ENCODE assay signal across 7 cellular contexts in the genomic region with DNA sequence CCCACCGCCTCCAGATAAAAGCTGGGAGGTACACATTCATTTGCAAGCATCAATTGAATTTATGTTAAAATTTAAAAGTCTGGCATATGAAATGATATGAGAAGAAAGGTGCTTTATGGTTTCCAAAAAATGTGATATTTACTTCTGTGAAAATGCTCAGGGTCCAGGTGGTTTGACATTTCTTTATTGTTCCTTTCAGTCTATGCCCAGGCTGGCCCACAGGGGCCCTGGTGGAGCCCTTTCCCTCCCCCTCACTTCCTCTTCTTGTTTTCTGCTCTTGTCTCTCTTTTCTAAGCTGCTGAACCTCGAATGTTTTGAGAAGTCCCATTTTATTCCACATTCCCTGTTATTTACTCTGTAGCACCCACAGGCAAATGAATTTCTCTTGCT.
DNase-seq lines count a peak whose midpoint lies in the region; ATAC-seq and TF ChIP-seq lines count a peak whose summit lies in the region.

No MANE protein-coding gene starts in this region.

- H3K27me3 Mint-ChIP-seq in activated CD4-positive, alpha-beta memory T cell treated with anti-CD3 and anti-CD28 coated beads for 36 hours, result no peaks in the 10 kb centered on the region
- H3K27me3 Mint-ChIP-seq in nephron progenitor cell (ENCODE audit: low read depth, poor library complexity), result peaks cover 6% of the 10 kb centered on the region

- H3K4me1 Mint-ChIP-seq in activated CD4-positive, alpha-beta memory T cell treated with anti-CD3 and anti-CD28 coated beads for 36 hours (ENCODE audit: low read depth), result peaks cover 55% of the 10 kb centered on the region
- peaks cover 18% of the 10 kb centered on the region for H3K4me1 Mint-ChIP-seq in nephron progenitor cell

- H3K27me3 ChIP-seq in upper lobe of right lung, result no peaks in the 10 kb centered on the region

- H3K36me3 ChIP-seq in upper lobe of right lung, result no peaks in the 10 kb centered on the region

- CTCF ChIA-PET in activated CD4-positive, alpha-beta memory T cell treated with anti-CD3 and anti-CD28 coated beads for 36 hours (lab: Charles Lee), result interaction anchor here (0.6 to 2.8 kb wide), 5 partner anchors 9 to 321 kb away, joined by 3 to 8 read pairs (median 3); a partner anchor contains a TSS

- no peaks in the 10 kb centered on the region for H3K36me3 Mint-ChIP-seq in activated CD4-positive, alpha-beta memory T cell treated with anti-CD3 and anti-CD28 coated beads for 36 hours
- H3K36me3 Mint-ChIP-seq in nephron progenitor cell (ENCODE audit: low read depth), result no peaks in the 10 kb centered on the region

- peak; percentile 49 for ATAC-seq in GM19372 (IDR thresholded peaks at IDR 0.05; ENCODE audit: low read depth, unreplicated experiment)
- ATAC-seq in HG03139 (IDR thresholded peaks at IDR 0.05; ENCODE audit: unreplicated experiment), result peak; percentile 45
- ATAC-seq in upper lobe of right lung, result no peak

- no peaks in the 10 kb centered on the region for H3K9me3 Mint-ChIP-seq in activated CD4-positive, alpha-beta memory T cell treated with anti-CD3 and anti-CD28 coated beads for 36 hours
- H3K9me3 Mint-ChIP-seq in nephron progenitor cell, result no peaks in the 10 kb centered on the region

- H3K4me3 ChIP-seq in upper lobe of right lung, result no peak overlapping the region

- no peak overlapping the region for H3K27ac ChIP-seq in upper lobe of right lung

- H3K27ac Mint-ChIP-seq in activated CD4-positive, alpha-beta memory T cell treated with anti-CD3 and anti-CD28 coated beads for 36 hours, result peak overlapping the region; percentile 90
- H3K27ac Mint-ChIP-seq in nephron progenitor cell, result peak overlapping the region; percentile 13

- DNase-seq in activated CD4-positive, alpha-beta memory T cell treated with anti-CD3 and anti-CD28 coated beads for 36 hours, result peak; percentile 56
- DNase-seq in nephron progenitor cell, result no peak
- no peak for DNase-seq in CD1c-positive myeloid dendritic cell (ENCODE audit: extremely low spot score)
- DNase-seq in upper lobe of right lung, result no peak
- DNase-seq in medulla oblongata (ENCODE audit: extremely low spot score), result no peak

- H3K4me1 ChIP-seq in upper lobe of right lung, result no peaks in the 10 kb centered on the region

- TF ChIP-seq CTCF in nephron progenitor cell (IDR thresholded peaks at IDR 0.05) (no peak), upper lobe of right lung (IDR thresholded peaks at IDR 0.05) (no peak)

- intact Hi-C loops in activated CD4-positive, alpha-beta memory T cell treated with anti-CD3 and anti-CD28 coated beads for 36 hours (cut with micrococcal nuclease), result loop anchor here (1.0 to 10.0 kb wide), 8 partner anchors 24 to 314 kb away; a partner anchor contains a TSS
- intact Hi-C loops in upper lobe of right lung (cut with DNase I), result no loop called here

- H3K4me3 Mint-ChIP-seq in activated CD4-positive, alpha-beta memory T cell treated with anti-CD3 and anti-CD28 coated beads for 36 hours, result peak overlapping the region; percentile 67
- H3K4me3 Mint-ChIP-seq in nephron progenitor cell, result peak overlapping the region; percentile 5

- POLR2A ChIA-PET in activated CD4-positive, alpha-beta memory T cell treated with anti-CD3 and anti-CD28 coated beads for 36 hours (lab: Charles Lee), result interaction anchor here (0.6 to 1.6 kb wide), 6 partner anchors 12 to 549 kb away, joined by 3 to 4 read pairs (median 3); a partner anchor contains a TSS

- H3K9me3 ChIP-seq in upper lobe of right lung, result no peaks in the 10 kb centered on the region
